ENCODE assay signal across 11 cellular contexts in the genomic region with DNA sequence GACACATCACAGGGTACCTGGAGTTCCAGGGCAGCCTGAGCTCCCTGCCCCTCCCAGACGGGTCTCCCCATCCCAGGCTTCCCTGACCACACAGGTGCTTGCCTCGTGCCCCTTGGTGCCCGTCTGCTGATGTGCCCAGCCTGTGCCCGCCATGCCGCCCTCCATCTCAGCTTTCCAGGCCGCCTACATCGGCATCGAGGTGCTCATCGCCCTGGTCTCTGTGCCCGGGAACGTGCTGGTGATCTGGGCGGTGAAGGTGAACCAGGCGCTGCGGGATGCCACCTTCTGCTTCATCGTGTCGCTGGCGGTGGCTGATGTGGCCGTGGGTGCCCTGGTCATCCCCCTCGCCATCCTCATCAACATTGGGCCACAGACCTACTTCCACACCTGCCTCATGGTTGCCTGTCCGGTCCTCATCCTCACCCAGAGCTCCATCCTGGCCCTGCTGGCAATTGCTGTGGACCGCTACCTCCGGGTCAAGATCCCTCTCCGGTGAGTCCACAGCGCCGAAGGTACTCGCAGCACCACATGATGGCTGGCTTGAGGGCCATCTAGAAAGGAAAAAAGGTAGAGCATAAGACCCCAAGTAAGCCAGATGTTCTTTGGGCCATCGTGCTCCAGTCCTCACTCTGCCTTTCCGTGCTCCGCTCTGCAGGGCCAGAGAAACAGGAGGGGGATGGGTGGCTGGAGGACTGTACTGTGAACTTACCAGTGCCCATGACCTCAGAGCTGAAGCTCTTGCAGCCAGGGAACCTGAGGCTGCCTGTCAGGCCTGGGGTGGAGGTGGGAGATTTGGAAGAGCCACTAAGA. TPM values are rescaled to one million over a fixed set of nuclear protein-coding genes. Genes with fewer than 3 reads are reported as not detected.
DNase-seq lines count a peak whose midpoint lies in the region; ATAC-seq, FAIRE-seq and TF ChIP-seq lines count a peak whose summit lies in the region.
"Had no signal": no experiment of that assay in that cellular context is flagged by ENCODE, and none has a peak within 500 bp of the region (broad histone marks: within the 10 kb centered on the region; RNA-seq: fewer than 3 reads in every experiment).

No MANE protein-coding gene starts in this region.

- peaks cover 38% of the 10 kb centered on the region for H3K4me1 Mint-ChIP-seq in HFFc6 (ENCODE audit: low read depth)

- WGBS in spleen, 5 donors, result 87 to 91% (median 90%) methylated on average over 26 to 29 of the region's 29 CpGs

- H3K4me1 ChIP-seq in spleen, result peaks cover 9 to 62% (median 44%) of the 10 kb centered on the region in 6 donors

- H3K27ac ChIP-seq in spleen, result peak overlapping the region in 3 of 8 donors; percentile 65 to 71 (median 66)
- H3K27ac ChIP-seq: adrenal gland, KMS-11 had no signal

- no peak overlapping the region for H3K27ac Mint-ChIP-seq in HFFc6

- TF ChIP-seq POLR2A in spleen (IDR thresholded peaks at IDR 0.05) (no peak), H54 (IDR thresholded peaks at IDR 0.05; ENCODE audit: low read depth, low read length) (no peak)

- H3K27me3 ChIP-seq in bronchial epithelial cell (ENCODE audit: control insufficient read depth, insufficient read depth, low read length) (peaks cover 15% of the 10 kb centered on the region), spleen (replicated peaks in 1 of 7) (peaks cover 0 to 95% (median 23%) of the 10 kb centered on the region in 7 donors)

- H3K4me3 Mint-ChIP-seq in HFFc6, result peak overlapping the region; percentile 80; the same call in 1 of the 2 replicates

- H3K27me3 Mint-ChIP-seq in HFFc6 (ENCODE audit: insufficient read depth), result peaks cover 9% of the 10 kb centered on the region

- H3K4me3 ChIP-seq in bronchial epithelial cell (ENCODE audit: low read depth, low read length) (no peak overlapping the region), spleen (peak overlapping the region in 7 of 8 donors; percentile 17 to 64 (median 27))

- H3K36me3 Mint-ChIP-seq in HFFc6 (ENCODE audit: low read depth), result no peaks in the 10 kb centered on the region

- H3K36me3 ChIP-seq in bronchial epithelial cell (ENCODE audit: control insufficient read depth, insufficient read depth, low read length), result no peaks in the 10 kb centered on the region
- H3K36me3 ChIP-seq in spleen, result no peaks in the 10 kb centered on the region
- H3K36me3 ChIP-seq: adrenal gland had no signal

- no peak for TF ChIP-seq CTCF in HFFc6 (IDR thresholded peaks at IDR 0.05)
- no peak for TF ChIP-seq CTCF in bronchial epithelial cell (IDR thresholded peaks at IDR 0.05; ENCODE audit: insufficient read depth, low read length, severe bottlenecking)
- TF ChIP-seq CTCF in spleen (IDR thresholded peaks at IDR 0.05 in 8 of 11, conservative IDR thresholded peaks at IDR 0.05 in 3 of 11), result no peak

- peak; percentile 7 for FAIRE-seq in bronchial epithelial cell (lab: Jason Lieb, UNC)
- no peak for FAIRE-seq in H54 (lab: Jason Lieb, UNC)
- FAIRE-seq: frontal cortex had no signal

- no peaks in the 10 kb centered on the region for H3K9me3 Mint-ChIP-seq in HFFc6

- no peak for ATAC-seq in stimulated activated naive CD8-positive, alpha-beta T cell treated with anti-CD3 and anti-CD28 coated beads, Interleukin-15, Interleukin-2, amounts not matched to agents 100 U/mL and 50 U/mL, for 24 hours

- intact Hi-C loops in spleen (cut with DNase I; ENCODE audit: low total_unique reads), result no loop called here

- no peaks in the 10 kb centered on the region for H3K9me3 ChIP-seq in spleen
- H3K9me3 ChIP-seq: adrenal gland had no signal

- DNase-seq in HFFc6 (no peak), bronchial epithelial cell (ENCODE audit: low read depth) (no peak), kidney tubule cell (ENCODE audit: low spot score) (peak; percentile 6), spleen (no peak), H54 (ENCODE audit: insufficient read length, low spot score) (no peak), DMS 273 treated with DMSO at 0.1 percent for 48 hours (lab: John Stamatoyannopoulos, UW) (no peak), hepatic stellate cell (ENCODE audit: low spot score) (no peak)
- no peak for DNase-seq in stimulated activated naive CD8-positive, alpha-beta T cell treated with anti-CD3 and anti-CD28 coated beads, Interleukin-15, Interleukin-2, amounts not matched to agents 100 U/mL and 50 U/mL, for 24 hours

RNA-seq across cellular contexts. Expression of gene ADORA1, which starts 1.4 kb away (rescaled TPM):
- 1 to 10 TPM in 2 of 6 experiments, under 1 TPM in 4; 0.25 to 5.5 (median 0.53) TPM for total RNA-seq in HFFc6 (2021; fragmentation: NEBNext Ultra II Directional; extraction: Animal tissue kit (Norgen Biotek cat#: 25700))
- total RNA-seq in bronchial epithelial cell (under 0.01 TPM in 1 of 2 replicates, not detected in the other), spleen (10 to 100 TPM in 3 of 7 donors, 1 to 10 TPM in 4; 3.7 to 13.5 (median 8.5) TPM)
- 1 to 10 TPM in 2 of 3 donors, under 1 TPM in 1; 0.37 to 3.2 (median 1.0) TPM for polyA plus RNA-seq in spleen

RNA-seq across cellular contexts. Expression of gene MYOG, which starts 43.1 kb away (rescaled TPM):
- total RNA-seq in HFFc6 (2021; fragmentation: NEBNext Ultra II Directional; extraction: Animal tissue kit (Norgen Biotek cat#: 25700)), result not detected
- total RNA-seq in bronchial epithelial cell (not detected in 2 replicates), spleen (not detected)
- not detected for polyA plus RNA-seq in spleen
- total RNA-seq: adrenal gland had no signal
- polyA plus RNA-seq: adrenal gland had no signal

RNA-seq across cellular contexts. Expression of gene MYBPH, which starts 46.7 kb away (rescaled TPM):
- total RNA-seq in HFFc6 (2021; fragmentation: NEBNext Ultra II Directional; extraction: Animal tissue kit (Norgen Biotek cat#: 25700)), result not detected
- total RNA-seq in bronchial epithelial cell, result not detected in 2 replicates
- total RNA-seq in spleen, result 1 to 10 TPM in 1 of 7 donors, under 1 TPM in 3, not detected in 3; 0.32 to 2.7 (median 0.74) TPM
- under 1 TPM; 0.09 to 0.23 (median 0.22) TPM for polyA plus RNA-seq in spleen
- total RNA-seq: adrenal gland, frontal cortex had no signal

RNA-seq across cellular contexts. Expression of gene CHI3L1, which starts 57.6 kb away (rescaled TPM):
- total RNA-seq in HFFc6 (2021; fragmentation: NEBNext Ultra II Directional; extraction: Animal tissue kit (Norgen Biotek cat#: 25700)), result not detected
- total RNA-seq in bronchial epithelial cell (0.79 and 1.7 TPM in 2 replicates), spleen (10 to 100 TPM in 4 of 7 donors, 1 to 10 TPM in 3; 7.1 to 41.2 (median 15.2) TPM)
- polyA plus RNA-seq in spleen, result 10 to 100 TPM in 2 of 3 donors, 1 to 10 TPM in 1; 2.7 to 40.8 (median 15.7) TPM
- total RNA-seq: frontal cortex had no signal
